ENCODE assay signal across 29 cellular contexts in the genomic region with DNA sequence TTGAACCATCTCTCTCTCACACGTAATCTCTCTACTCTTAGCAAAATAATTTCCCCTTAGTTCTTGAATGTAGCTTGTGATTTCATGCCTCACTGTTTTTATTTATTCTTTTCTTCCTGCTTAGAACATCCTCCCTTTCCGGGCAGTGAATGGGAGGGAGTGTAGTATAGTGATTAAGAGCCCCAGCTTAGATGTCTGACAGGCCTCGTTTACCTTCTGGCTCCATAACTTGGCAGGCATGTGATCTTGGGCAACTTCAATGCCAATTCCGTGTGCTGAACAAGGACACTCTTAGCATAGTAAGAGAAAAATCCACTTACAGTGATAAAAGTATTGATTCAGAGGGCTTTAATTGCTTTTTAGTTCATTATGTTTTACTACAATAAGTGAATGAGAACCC.
"Had no signal": no experiment of that assay in that cellular context is flagged by ENCODE, and none has a peak within 500 bp of the region (broad histone marks: within the 10 kb centered on the region; RNA-seq: fewer than 3 reads in every experiment).

No MANE protein-coding gene starts in this region.

- H3K4me1 ChIP-seq: foreskin keratinocyte, gastroesophageal sphincter, heart left ventricle, left lung, prostate gland, right atrium auricular region, stomach had no signal

- H3K36me3 ChIP-seq: gastroesophageal sphincter, heart left ventricle, left lung, neutrophil, prostate gland, right atrium auricular region, stomach, thyroid gland had no signal

- H3K27ac ChIP-seq: coronary artery, foreskin keratinocyte, gastroesophageal sphincter, heart left ventricle, hepatocyte, left lung, neutrophil, prostate gland, right atrium auricular region, stomach, thyroid gland had no signal

- H3K36me3 Mint-ChIP-seq: mesothelial cell of epicardium; naive B cell; natural killer cell treated with Interleukin-12 subunit alpha and Interleukin-12 subunit beta and Interleukin-15 and Interleukin-18, amount 100 ng/mL, for 72 hours; stimulated activated effector memory CD8-positive, alpha-beta T cell treated with anti-CD3 and anti-CD28 coated beads, Interleukin-12 subunit alpha, Interleukin-12 subunit beta, amount 100 ng/mL, for 72 hours had no signal

- H3K27ac Mint-ChIP-seq: effector memory CD8-positive, alpha-beta T cell; mesothelial cell of epicardium; natural killer cell treated with Interleukin-12 subunit alpha and Interleukin-12 subunit beta and Interleukin-15 and Interleukin-18, amount 100 ng/mL, for 72 hours; stimulated activated effector memory CD8-positive, alpha-beta T cell treated with anti-CD3 and anti-CD28 coated beads, Interleukin-12 subunit alpha, Interleukin-12 subunit beta, amount 100 ng/mL, for 72 hours had no signal

- H3K9me3 Mint-ChIP-seq: effector memory CD8-positive, alpha-beta T cell; mesothelial cell of epicardium; natural killer cell treated with Interleukin-12 subunit alpha and Interleukin-12 subunit beta and Interleukin-15 and Interleukin-18, amount 100 ng/mL, for 72 hours; neural crest cell; stimulated activated effector memory CD8-positive, alpha-beta T cell treated with anti-CD3 and anti-CD28 coated beads, Interleukin-12 subunit alpha, Interleukin-12 subunit beta, amount 100 ng/mL, for 72 hours had no signal

- H3K9me3 ChIP-seq: gastroesophageal sphincter, heart left ventricle, left lung, mucosa of descending colon, neutrophil, prostate gland, right atrium auricular region, stomach, thyroid gland had no signal

- ATAC-seq: effector memory CD8-positive, alpha-beta T cell; foreskin keratinocyte; gastroesophageal sphincter; heart left ventricle; left lung; mucosa of descending colon; natural killer cell treated with Interleukin-12 subunit alpha and Interleukin-12 subunit beta and Interleukin-15 and Interleukin-18, amount 100 ng/mL, for 72 hours; sciatic nerve; stimulated activated effector memory CD8-positive, alpha-beta T cell treated with anti-CD3 and anti-CD28 coated beads, Interleukin-12 subunit alpha, Interleukin-12 subunit beta, amount 100 ng/mL, for 72 hours had no signal

- H3K4me3 ChIP-seq: coronary artery, gastroesophageal sphincter, heart left ventricle, hepatocyte, left lung, mucosa of descending colon, prostate gland, right atrium auricular region, smooth muscle cell, stomach, thyroid gland had no signal

- DNase-seq: dermis blood vessel endothelial cell; effector memory CD8-positive, alpha-beta T cell; foreskin keratinocyte; heart left ventricle; kidney; left lung; mesenchymal stem cell; mucosa of descending colon; naive B cell; stimulated activated CD4-positive, alpha-beta T cell treated with anti-CD3 and anti-CD28 coated beads, Interleukin-12 subunit alpha, Interleukin-12 subunit beta, amount 100 ng/mL, for 4 hours; stimulated activated CD4-positive, alpha-beta T cell treated with anti-CD3 and anti-CD28 coated beads, Interleukin-1b, Interleukin-23, amount 100 ng/mL, for 48 hours; stimulated activated CD4-positive, alpha-beta T cell treated with anti-CD3 and anti-CD28 coated beads, Interleukin-4, amount 100 ng/mL, for 24 hours; stimulated activated naive CD4-positive, alpha-beta T cell treated with Interleukin-2 at 50 U/mL for 16 hours; stomach; thyroid gland; trophoblast cell had no signal

- H3K4me3 Mint-ChIP-seq: effector memory CD8-positive, alpha-beta T cell; mesothelial cell of epicardium; naive B cell; natural killer cell treated with Interleukin-12 subunit alpha and Interleukin-12 subunit beta and Interleukin-15 and Interleukin-18, amount 100 ng/mL, for 72 hours; neural crest cell; stimulated activated effector memory CD8-positive, alpha-beta T cell treated with anti-CD3 and anti-CD28 coated beads, Interleukin-12 subunit alpha, Interleukin-12 subunit beta, amount 100 ng/mL, for 72 hours had no signal

- H3K27me3 ChIP-seq: heart left ventricle, hepatocyte, left lung, right atrium auricular region, stomach, thyroid gland had no signal

- FAIRE-seq: endometrium, kidney had no signal

- H3K4me1 Mint-ChIP-seq: mesothelial cell of epicardium; naive B cell; neural crest cell; stimulated activated effector memory CD8-positive, alpha-beta T cell treated with anti-CD3 and anti-CD28 coated beads, Interleukin-12 subunit alpha, Interleukin-12 subunit beta, amount 100 ng/mL, for 72 hours had no signal
